In the genomic region with DNA sequence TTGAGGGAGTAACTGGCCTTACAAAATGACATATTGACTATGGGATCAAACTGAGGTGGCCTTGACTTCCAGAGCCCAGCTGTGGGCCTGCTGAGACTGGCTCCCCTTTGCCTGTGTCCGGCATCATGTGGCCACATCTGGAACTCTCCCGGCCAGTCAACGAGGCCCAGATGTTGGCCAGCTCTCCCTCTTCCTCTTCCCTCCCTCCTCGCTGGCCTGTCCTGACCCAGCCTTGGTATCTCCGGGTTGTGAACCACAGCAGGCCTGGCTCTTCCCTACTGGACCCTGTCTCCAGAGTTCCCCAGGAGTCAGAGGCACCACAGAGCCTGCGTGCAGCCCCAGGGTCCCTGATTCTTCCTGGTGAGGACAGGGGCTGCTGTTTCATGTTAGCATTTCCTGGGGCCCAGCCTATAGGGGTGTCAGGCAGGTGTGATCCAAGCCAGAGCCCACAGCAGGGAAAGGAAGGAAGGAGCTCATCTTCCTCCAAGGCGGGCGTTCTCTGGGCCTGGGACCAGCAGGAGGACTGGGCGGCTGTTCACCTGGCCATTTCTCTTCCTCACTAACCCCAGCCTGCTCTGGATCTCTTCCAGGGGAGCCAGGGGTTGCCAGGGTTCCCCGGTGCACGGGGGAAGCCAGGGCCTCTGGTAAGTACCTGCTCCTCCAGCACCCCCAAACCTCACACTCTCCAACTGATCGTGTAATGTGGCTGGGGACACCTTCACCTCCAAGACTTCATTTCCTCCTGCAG, we compare ENCODE assay signal across 32 cellular contexts.
"Had no signal": no experiment of that assay in that cellular context is flagged by ENCODE, and none has a peak within 500 bp of the region (broad histone marks: within the 10 kb centered on the region; RNA-seq: fewer than 3 reads in every experiment).

No MANE protein-coding gene starts in this region.

- H3K4me3 Mint-ChIP-seq: activated B cell treated with CpG ODN at 0.5 μM for 24 hours; activated CD8-positive, alpha-beta T cell treated with anti-CD3 and anti-CD28 coated beads for 36 hours; activated T-cell treated with anti-CD3 and anti-CD28 coated beads, Interleukin-2, amount 50 U/mL, for 4 hours; activated T-helper 17 cell treated with anti-CD3 and anti-CD28 coated beads, Interleukin-2, amount 50 U/mL, for 72 hours; central memory CD8-positive, alpha-beta T cell; mesothelial cell of epicardium; neural crest cell; stimulated activated effector memory CD8-positive, alpha-beta T cell treated with anti-CD3 and anti-CD28 coated beads, Interleukin-12 subunit alpha, Interleukin-12 subunit beta, amount 100 ng/mL, for 72 hours; stimulated activated naive CD8-positive, alpha-beta T cell treated with anti-CD3 and anti-CD28 coated beads, Interleukin-15, amount 100 ng/mL, for 72 hours; T-helper 2 cell treated with Interferon-gamma antibody and Interleukin-4, amounts not matched to agents 5 μg/mL and 100 μg/mL, for 36 hours had no signal

- H2AFZ ChIP-seq: hepatocyte had no signal

- H3K27me3 ChIP-seq: esophagus squamous epithelium, gastroesophageal sphincter, hepatocyte, thyroid gland had no signal

- H3K4me1 Mint-ChIP-seq: activated B cell treated with CpG ODN at 0.5 μM for 24 hours; activated T-helper 17 cell treated with anti-CD3 and anti-CD28 coated beads, Interleukin-2, amount 50 U/mL, for 72 hours; naive B cell; stimulated activated effector memory CD8-positive, alpha-beta T cell treated with anti-CD3 and anti-CD28 coated beads, Interleukin-12 subunit alpha, Interleukin-12 subunit beta, amount 100 ng/mL, for 72 hours had no signal

- H3K9me3 Mint-ChIP-seq: activated B cell treated with CpG ODN at 0.5 μM for 24 hours; activated CD8-positive, alpha-beta T cell treated with anti-CD3 and anti-CD28 coated beads for 36 hours; activated T-cell treated with anti-CD3 and anti-CD28 coated beads, Interleukin-2, amount 50 U/mL, for 4 hours; activated T-helper 17 cell treated with anti-CD3 and anti-CD28 coated beads, Interleukin-2, amount 50 U/mL, for 72 hours; central memory CD8-positive, alpha-beta T cell; mesothelial cell of epicardium; neural crest cell; stimulated activated effector memory CD8-positive, alpha-beta T cell treated with anti-CD3 and anti-CD28 coated beads, Interleukin-12 subunit alpha, Interleukin-12 subunit beta, amount 100 ng/mL, for 72 hours; stimulated activated naive CD8-positive, alpha-beta T cell treated with anti-CD3 and anti-CD28 coated beads, Interleukin-15, amount 100 ng/mL, for 72 hours; T-helper 2 cell treated with Interferon-gamma antibody and Interleukin-4, amounts not matched to agents 5 μg/mL and 100 μg/mL, for 36 hours had no signal

- H3K4me2 ChIP-seq: hepatocyte had no signal

- H3K4me3 ChIP-seq: esophagus squamous epithelium, gastroesophageal sphincter, hepatocyte, skin epidermis, thyroid gland had no signal

- H3K79me2 ChIP-seq: hepatocyte had no signal

- H3K27ac ChIP-seq: epithelial cell of prostate, esophagus squamous epithelium, gastroesophageal sphincter, hepatocyte, thyroid gland had no signal

- H3K27ac Mint-ChIP-seq: activated B cell treated with CpG ODN at 0.5 μM for 24 hours; activated CD8-positive, alpha-beta T cell treated with anti-CD3 and anti-CD28 coated beads for 36 hours; activated T-helper 17 cell treated with anti-CD3 and anti-CD28 coated beads, Interleukin-2, amount 50 U/mL, for 72 hours; mesothelial cell of epicardium; stimulated activated effector memory CD8-positive, alpha-beta T cell treated with anti-CD3 and anti-CD28 coated beads, Interleukin-12 subunit alpha, Interleukin-12 subunit beta, amount 100 ng/mL, for 72 hours; stimulated activated naive CD8-positive, alpha-beta T cell treated with anti-CD3 and anti-CD28 coated beads, Interleukin-15, amount 100 ng/mL, for 72 hours; T-helper 2 cell treated with Interferon-gamma antibody and Interleukin-4, amounts not matched to agents 5 μg/mL and 100 μg/mL, for 36 hours had no signal

- ATAC-seq: activated CD8-positive, alpha-beta T cell treated with anti-CD3 and anti-CD28 coated beads for 36 hours; activated T-cell treated with anti-CD3 and anti-CD28 coated beads, Interleukin-2, amount 50 U/mL, for 4 hours; activated T-helper 17 cell treated with anti-CD3 and anti-CD28 coated beads, Interleukin-2, amount 50 U/mL, for 72 hours; gastroesophageal sphincter; sciatic nerve; stimulated activated effector memory CD8-positive, alpha-beta T cell treated with anti-CD3 and anti-CD28 coated beads, Interleukin-12 subunit alpha, Interleukin-12 subunit beta, amount 100 ng/mL, for 72 hours had no signal

- DNase-seq: activated B cell treated with CpG ODN at 0.5 μM for 24 hours; activated CD4-positive, alpha-beta T cell treated with anti-CD3 and anti-CD28 coated beads, Interleukin-2, amount 50 U/mL, for 1 hour; activated CD8-positive, alpha-beta T cell treated with anti-CD3 and anti-CD28 coated beads for 36 hours; activated gamma-delta T cell treated with Interleukin-2 at 50 U/mL for 16 hours; activated naive CD4-positive, alpha-beta T cell treated with anti-CD3 and anti-CD28 coated beads, Interleukin-2, amount 50 U/mL, for 16 hours; activated T-cell treated with anti-CD3 and anti-CD28 coated beads, Interleukin-2, amount 50 U/mL, for 4 hours; amniotic stem cell; dermis blood vessel endothelial cell; effector CD4-positive, alpha-beta T cell; esophagus squamous epithelium; islet precursor cell; naive B cell; occipital lobe; stimulated activated CD4-positive, alpha-beta T cell treated with anti-CD3 and anti-CD28 coated beads, Interleukin-4, amount 100 ng/mL, for 24 hours; stimulated activated naive CD8-positive, alpha-beta T cell treated with anti-CD3 and anti-CD28 coated beads, Interleukin-15, amount 100 ng/mL, for 72 hours; substantia nigra; T-helper 1 cell; thyroid gland had no signal

- FAIRE-seq: astrocyte, colon, endometrium had no signal

- H3K36me3 Mint-ChIP-seq: naive B cell; stimulated activated effector memory CD8-positive, alpha-beta T cell treated with anti-CD3 and anti-CD28 coated beads, Interleukin-12 subunit alpha, Interleukin-12 subunit beta, amount 100 ng/mL, for 72 hours had no signal

- H3K4me1 ChIP-seq: thyroid gland had no signal

- H3K36me3 ChIP-seq: gastroesophageal sphincter, thyroid gland had no signal

- H3K9me3 ChIP-seq: esophagus squamous epithelium, gastroesophageal sphincter, thyroid gland had no signal
